Comparison of ENCODE assay signal across 11 cellular contexts in the genomic region with DNA sequence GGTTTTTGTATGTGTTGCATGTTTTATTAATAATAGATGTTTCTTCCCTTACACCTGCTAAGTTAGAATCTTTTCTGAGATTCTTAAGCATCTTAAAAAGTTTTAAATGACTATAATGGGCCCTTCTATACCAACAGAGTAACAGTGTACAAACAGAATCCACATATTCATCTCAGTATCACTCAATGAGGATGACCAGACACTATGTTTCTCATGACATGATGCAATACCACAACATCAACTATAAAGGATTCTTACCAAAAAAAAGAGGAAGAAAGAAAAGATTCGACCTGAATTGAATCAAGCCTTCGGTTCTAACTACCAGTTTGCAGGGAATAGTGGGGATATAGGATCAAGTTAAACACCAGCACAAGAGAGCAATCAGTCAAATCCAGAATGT. TPM values are rescaled to one million over a fixed set of nuclear protein-coding genes. Genes with fewer than 3 reads are reported as not detected.
A peak's percentile ranks its signal among the peaks of the same experiment; 100 is the strongest.
DNase-seq lines count a peak whose midpoint lies in the region; ATAC-seq, FAIRE-seq and TF ChIP-seq lines count a peak whose summit lies in the region.
"Had no signal": no experiment of that assay in that cellular context is flagged by ENCODE, and none has a peak within 500 bp of the region (broad histone marks: within the 10 kb centered on the region; RNA-seq: fewer than 3 reads in every experiment).

No MANE protein-coding gene starts in this region.

- H3K27me3 ChIP-seq in BJ (ENCODE audit: control insufficient read depth, insufficient read depth, low read length), result no peaks in the 10 kb centered on the region
- H3K27me3 ChIP-seq: suprapubic skin had no signal

- no peaks in the 10 kb centered on the region for H3K9me3 Mint-ChIP-seq in activated T-helper 2 cell treated with anti-CD3 and anti-CD28 coated beads, Interferon-gamma antibody, Interleukin-2, Interleukin-4, amounts not matched to agents 10 μg/mL and 5 μg/mL and 100 μg/mL, durations not matched to agents 14 hours and 24 hours and 36 hours

- peak; percentile 66 for ATAC-seq in GM21423 (IDR thresholded peaks at IDR 0.05; ENCODE audit: unreplicated experiment)

- H3K4me1 Mint-ChIP-seq in activated T-helper 2 cell treated with anti-CD3 and anti-CD28 coated beads, Interferon-gamma antibody, Interleukin-2, Interleukin-4, amounts not matched to agents 10 μg/mL and 5 μg/mL and 100 μg/mL, durations not matched to agents 14 hours and 24 hours and 36 hours (ENCODE audit: low read depth), result peaks cover 17% of the 10 kb centered on the region

- peak; percentile 6 for DNase-seq in BJ (ENCODE audit: low read depth)
- DNase-seq in MV-4-11 (lab: John Stamatoyannopoulos, UW), result peak; percentile 89
- peak; percentile 16 for DNase-seq in fibroblast of pulmonary artery (ENCODE audit: low read depth)
- no peak for DNase-seq in activated T-helper 2 cell treated with anti-CD3 and anti-CD28 coated beads, Interferon-gamma antibody, Interleukin-2, Interleukin-4, amounts not matched to agents 10 μg/mL and 5 μg/mL and 100 μg/mL, durations not matched to agents 14 hours and 24 hours and 36 hours (ENCODE audit: low spot score)
- DNase-seq in GM12892 (ENCODE audit: insufficient read length), result no peak
- no peak for DNase-seq in DMS153 (lab: John Stamatoyannopoulos, UW)
- no peak for DNase-seq in activated CD4-positive, alpha-beta T cell treated with anti-CD3 and anti-CD28 coated beads, Interleukin-2, amount 50 U/mL, for 1 hour
- DNase-seq: NCI-H2107 had no signal

- no peak overlapping the region for H3K27ac Mint-ChIP-seq in activated T-helper 2 cell treated with anti-CD3 and anti-CD28 coated beads, Interferon-gamma antibody, Interleukin-2, Interleukin-4, amounts not matched to agents 10 μg/mL and 5 μg/mL and 100 μg/mL, durations not matched to agents 14 hours and 24 hours and 36 hours

- no peaks in the 10 kb centered on the region for H3K27me3 Mint-ChIP-seq in activated T-helper 2 cell treated with anti-CD3 and anti-CD28 coated beads, Interferon-gamma antibody, Interleukin-2, Interleukin-4, amounts not matched to agents 10 μg/mL and 5 μg/mL and 100 μg/mL, durations not matched to agents 14 hours and 24 hours and 36 hours (ENCODE audit: low read depth)

- TF ChIP-seq POLR2A in GM12892 (IDR thresholded peaks at IDR 0.05; ENCODE audit: low read depth, low read length), result no peak

- intact Hi-C loops in activated T-helper 2 cell treated with anti-CD3 and anti-CD28 coated beads, Interferon-gamma antibody, Interleukin-2, Interleukin-4, amounts not matched to agents 10 μg/mL and 5 μg/mL and 100 μg/mL, durations not matched to agents 14 hours and 24 hours and 36 hours (cut with micrococcal nuclease), result no loop called here

- POLR2A ChIA-PET in BJ (lab: Charles Lee), result no interaction called here

- H3K36me3 ChIP-seq in BJ (ENCODE audit: control insufficient read depth, insufficient read depth, low read length), result no peaks in the 10 kb centered on the region
- H3K36me3 ChIP-seq: suprapubic skin had no signal

- no peak for FAIRE-seq in GM12892 (lab: Jason Lieb, UNC)
- FAIRE-seq: bronchial epithelial cell had no signal

- peaks cover 37% of the 10 kb centered on the region for H3K36me3 Mint-ChIP-seq in activated T-helper 2 cell treated with anti-CD3 and anti-CD28 coated beads, Interferon-gamma antibody, Interleukin-2, Interleukin-4, amounts not matched to agents 10 μg/mL and 5 μg/mL and 100 μg/mL, durations not matched to agents 14 hours and 24 hours and 36 hours (ENCODE audit: low read depth)

- no peak for TF ChIP-seq CTCF in BJ (IDR thresholded peaks at IDR 0.05; ENCODE audit: insufficient read depth, low read depth, low read length)
- TF ChIP-seq CTCF in fibroblast of pulmonary artery (IDR thresholded peaks at IDR 0.05; ENCODE audit: low read length, missing control alignments), result no peak

- CTCF ChIA-PET in BJ (lab: Yijun Ruan, JAX), result no interaction called here

- H3K4me3 Mint-ChIP-seq in activated T-helper 2 cell treated with anti-CD3 and anti-CD28 coated beads, Interferon-gamma antibody, Interleukin-2, Interleukin-4, amounts not matched to agents 10 μg/mL and 5 μg/mL and 100 μg/mL, durations not matched to agents 14 hours and 24 hours and 36 hours (ENCODE audit: low read depth), result no peak overlapping the region

- H3K4me3 ChIP-seq in BJ (ENCODE audit: low read depth, low read length) (no peak overlapping the region), fibroblast of pulmonary artery (replicated peaks; ENCODE audit: low read depth, low read length) (no peak overlapping the region)
- H3K4me3 ChIP-seq: suprapubic skin had no signal

RNA-seq across cellular contexts. Expression of a gene that starts 56.5 kb away (rescaled TPM):
- 17.2 and 32.0 TPM in 2 replicates for polyA plus RNA-seq in BJ (2011; rRNA removed)
- polyA minus RNA-seq in BJ (2011; rRNA and poly(A)+ RNA removed), result 40.8 and 65.7 TPM in 2 replicates
- 54.9 and 55.9 TPM in 2 replicates for total RNA-seq in activated T-helper 2 cell treated with anti-CD3 and anti-CD28 coated beads, Interferon-gamma antibody, Interleukin-2, Interleukin-4, amounts not matched to agents 10 μg/mL and 5 μg/mL and 100 μg/mL, durations not matched to agents 14 hours and 24 hours and 36 hours
- 31.6 TPM for polyA plus RNA-seq in GM12892 (2012; ENCODE audit: missing spikeins)

RNA-seq across cellular contexts. Expression of a gene that starts 56.9 kb away (rescaled TPM):
- polyA plus RNA-seq in BJ (2011; rRNA removed), result not detected in 2 replicates
- polyA minus RNA-seq in BJ (2011; rRNA and poly(A)+ RNA removed), result not detected in 2 replicates
- total RNA-seq in activated T-helper 2 cell treated with anti-CD3 and anti-CD28 coated beads, Interferon-gamma antibody, Interleukin-2, Interleukin-4, amounts not matched to agents 10 μg/mL and 5 μg/mL and 100 μg/mL, durations not matched to agents 14 hours and 24 hours and 36 hours, result not detected in 2 replicates
- polyA plus RNA-seq in GM12892 (2012; ENCODE audit: missing spikeins), result not detected
- total RNA-seq: bronchial epithelial cell, suprapubic skin had no signal

Comparison
In these comparisons a context has a peak if more than half of its experiments do, and no peak if none do; other contexts are left out.
1. DNase-seq: peak in BJ (single experiment), MV-4-11 (single experiment) and fibroblast of pulmonary artery (single experiment); none in activated T-helper 2 cell treated with anti-CD3 and anti-CD28 coated beads, Interferon-gamma antibody, Interleukin-2, Interleukin-4, amounts not matched to agents 10 μg/mL and 5 μg/mL and 100 μg/mL, durations not matched to agents 14 hours and 24 hours and 36 hours (single experiment), GM12892 (single experiment), DMS153 (single experiment) and activated CD4-positive, alpha-beta T cell treated with anti-CD3 and anti-CD28 coated beads, Interleukin-2, amount 50 U/mL, for 1 hour (single experiment).